Comparison of ENCODE assay signal across 10 cellular contexts in genomic region chr5:113047234-113047633, GRCh38.
DNase-seq lines count a peak whose midpoint lies in the region; ATAC-seq and TF ChIP-seq lines count a peak whose summit lies in the region.
"Had no signal": no experiment of that assay in that cellular context is flagged by ENCODE, and none has a peak within 500 bp of the region (broad histone marks: within the 10 kb centered on the region; RNA-seq: fewer than 3 reads in every experiment).

No MANE protein-coding gene starts in this region.

- H3K27me3 ChIP-seq in RWPE2 (ENCODE audit: insufficient read depth, poor library complexity, severe bottlenecking), result no peaks in the 10 kb centered on the region

- peak; percentile 35 for DNase-seq in HCEC 1CT
- DNase-seq in RWPE2 (ENCODE audit: low spot score), result no peak
- DNase-seq in glomerular visceral epithelial cell (ENCODE audit: extremely low spot score), result peak; percentile 88
- DNase-seq in retinal pigment epithelial cell (ENCODE audit: low read depth), result peak; percentile 33
- no peak for DNase-seq in cerebellum (ENCODE audit: low spot score)
- DNase-seq in DMS114 treated with DMSO at 0.1 percent for 48 hours (lab: John Stamatoyannopoulos, UW; ENCODE audit: unreplicated experiment), result no peak
- DNase-seq: T-helper 2 cell had no signal

- peaks cover 27% of the 10 kb centered on the region for H3K36me3 ChIP-seq in RWPE2 (ENCODE audit: low read depth)
- H3K36me3 ChIP-seq: thoracic aorta had no signal

- H3K4me3 ChIP-seq in RWPE2 (ENCODE audit: severe bottlenecking) (no peak overlapping the region), retinal pigment epithelial cell (ENCODE audit: low read length) (no peak overlapping the region)

- H3K4me1 ChIP-seq in RWPE2 (ENCODE audit: insufficient read depth, poor library complexity, severe bottlenecking), result peaks cover 26% of the 10 kb centered on the region

- TF ChIP-seq CTCF in RWPE2 (IDR thresholded peaks at IDR 0.05; ENCODE audit: poor library complexity, severe bottlenecking), result no peak
- TF ChIP-seq CTCF in retinal pigment epithelial cell (conservative IDR thresholded peaks at IDR 0.05; ENCODE audit: low read depth, low read length), result no peak

- ATAC-seq in RWPE2 (ENCODE audit: low read depth) (peak; percentile 75), HG02763 (IDR thresholded peaks at IDR 0.05; ENCODE audit: unreplicated experiment) (no peak), GM21367 (IDR thresholded peaks at IDR 0.05; ENCODE audit: unreplicated experiment) (no peak)

- no peaks in the 10 kb centered on the region for H3K9me3 ChIP-seq in RWPE2 (ENCODE audit: severe bottlenecking)
- H3K9me3 ChIP-seq: thoracic aorta had no signal

- H3K27ac ChIP-seq in RWPE2 (ENCODE audit: poor library complexity, severe bottlenecking), result peak overlapping the region; percentile 44
- H3K27ac ChIP-seq: thoracic aorta had no signal

Comparison
In these comparisons a context has a peak if more than half of its experiments do, and no peak if none do; other contexts are left out.
1. DNase-seq: peak in HCEC 1CT (single experiment), glomerular visceral epithelial cell (single experiment) and retinal pigment epithelial cell (single experiment); none in RWPE2 (single experiment), cerebellum (single experiment) and DMS114 treated with DMSO at 0.1 percent for 48 hours (single experiment).